8 cellular contexts compared by ENCODE assay signal in genomic region chr15:58987501-58988010, GRCh38. TPM values are rescaled to one million over a fixed set of nuclear protein-coding genes. Genes with fewer than 3 reads are reported as not detected.
DNase-seq lines count a peak whose midpoint lies in the region; ATAC-seq and TF ChIP-seq lines count a peak whose summit lies in the region.

TSS of gene RNF111 (plus strand) at chr15:58987663. CDS start at chr15:59030823, 43,160 bp downstream.

- intact Hi-C loops in activated CD4-positive, alpha-beta memory T cell treated with anti-CD3 and anti-CD28 coated beads for 36 hours (cut with micrococcal nuclease): loop anchor here (1.0 to 10.0 kb wide), 5 partner anchors 8 to 697 kb away; partner anchors contain the start of genes BNIP2, CCNB2 and SLTM
- intact Hi-C loops in right lobe of liver (cut with DNase I): no loop called here

- ATAC-seq in GM19395 (IDR thresholded peaks at IDR 0.05; ENCODE audit: unreplicated experiment): peak; percentile 73
- peak; percentile 70 for ATAC-seq in HG03571 (IDR thresholded peaks at IDR 0.05; ENCODE audit: unreplicated experiment)
- ATAC-seq in right lobe of liver: peak; percentile 91 to 96 (median 94)

- H3K9me3 Mint-ChIP-seq in activated CD4-positive, alpha-beta memory T cell treated with anti-CD3 and anti-CD28 coated beads for 36 hours: no peaks in the 10 kb centered on the region

- DNase-seq in NCI-H82 treated with DMSO at 0.1 percent for 48 hours (lab: John Stamatoyannopoulos, UW; ENCODE audit: unreplicated experiment) (peak; percentile 95), right lobe of liver (peak; percentile 86 to 91 (median 88))
- DNase-seq in activated CD4-positive, alpha-beta memory T cell treated with anti-CD3 and anti-CD28 coated beads for 36 hours: peak; percentile 94
- peak; percentile 79 to 90 for DNase-seq in stimulated activated CD4-positive, alpha-beta T cell treated with anti-CD3 and anti-CD28 coated beads, Interleukin-4, amount 100 ng/mL, for 4 hours

- H3K27ac Mint-ChIP-seq in activated CD4-positive, alpha-beta memory T cell treated with anti-CD3 and anti-CD28 coated beads for 36 hours: peak within 1 kb of the TSS; percentile 87

- CTCF ChIA-PET in activated CD4-positive, alpha-beta memory T cell treated with anti-CD3 and anti-CD28 coated beads for 36 hours (lab: Charles Lee): interaction anchor here (2.2 kb wide), 1 partner anchor 8 kb away, joined by 8 read pairs; no protein-coding TSS in a partner anchor

- peaks cover 38% of the 10 kb centered on the region for H3K4me1 Mint-ChIP-seq in activated CD4-positive, alpha-beta memory T cell treated with anti-CD3 and anti-CD28 coated beads for 36 hours (ENCODE audit: low read depth)

- H3K4me3 ChIP-seq in duodenal mucosa (ENCODE audit: low read depth in 1 of 2, low read length in 2 of 2): peak within 1 kb of the TSS; percentile 96 to 100
- H3K4me3 ChIP-seq in right lobe of liver: peak within 1 kb of the TSS; percentile 76 to 98 (median 92)

- no peak for TF ChIP-seq CTCF in C4-2B (conservative IDR thresholded peaks at IDR 0.05)
- no peak for TF ChIP-seq CTCF in right lobe of liver (IDR thresholded peaks at IDR 0.05)

- no peaks in the 10 kb centered on the region for H3K9me3 ChIP-seq in duodenal mucosa (ENCODE audit: control insufficient read depth in 1 of 2, low read length in 2 of 2)
- no peaks in the 10 kb centered on the region for H3K9me3 ChIP-seq in right lobe of liver

- TF ChIP-seq POLR2A in right lobe of liver (IDR thresholded peaks at IDR 0.05): peak; percentile 82

- H3K27me3 ChIP-seq in duodenal mucosa (ENCODE audit: control insufficient read depth in 1 of 2, insufficient read depth in 2 of 2, low read length in 2 of 2) (no peaks in the 10 kb centered on the region), right lobe of liver (no peaks in the 10 kb centered on the region)

- under 1% methylated on average over 34 of the region's 47 CpGs for WGBS in right lobe of liver (ENCODE audit: insufficient coverage, low coverage, low lambda C conversion rate, missing lambda C conversion rate)

- H3K9ac ChIP-seq in duodenal mucosa (ENCODE audit: low read depth in 1 of 2, low read length in 2 of 2): peak within 1 kb of the TSS; percentile 90 to 96

- peak within 1 kb of the TSS; percentile 96 for H3K4me3 Mint-ChIP-seq in activated CD4-positive, alpha-beta memory T cell treated with anti-CD3 and anti-CD28 coated beads for 36 hours

- H3K27ac ChIP-seq in C4-2B: peak within 1 kb of the TSS; percentile 86
- H3K27ac ChIP-seq in duodenal mucosa (ENCODE audit: low read depth, low read length): peak within 1 kb of the TSS; percentile 93
- H3K27ac ChIP-seq in right lobe of liver: peak within 1 kb of the TSS; percentile 90 to 97 (median 94)

- H3K4me1 ChIP-seq in duodenal mucosa (ENCODE audit: control insufficient read depth in 1 of 2, insufficient read depth in 2 of 2, low read length in 2 of 2): peaks cover 12 to 15% of the 10 kb centered on the region in 2 donors
- peaks cover 0 to 11% (median 0%) of the 10 kb centered on the region in 4 donors for H3K4me1 ChIP-seq in right lobe of liver

- H3K36me3 ChIP-seq in duodenal mucosa (ENCODE audit: control insufficient read depth in 1 of 2, insufficient read depth in 2 of 2, low read length in 2 of 2): peaks cover 0 to 4% of the 10 kb centered on the region in 2 donors
- H3K36me3 ChIP-seq in right lobe of liver: no peaks in the 10 kb centered on the region

- POLR2A ChIA-PET in activated CD4-positive, alpha-beta memory T cell treated with anti-CD3 and anti-CD28 coated beads for 36 hours (lab: Charles Lee): no interaction called here

- H3K36me3 Mint-ChIP-seq in activated CD4-positive, alpha-beta memory T cell treated with anti-CD3 and anti-CD28 coated beads for 36 hours: peaks cover 14% of the 10 kb centered on the region

- H3K27me3 Mint-ChIP-seq in activated CD4-positive, alpha-beta memory T cell treated with anti-CD3 and anti-CD28 coated beads for 36 hours: no peaks in the 10 kb centered on the region

RNA-seq across cellular contexts. Expression of gene RNF111, which starts in this region (rescaled TPM):
- total RNA-seq in activated CD4-positive, alpha-beta memory T cell treated with anti-CD3 and anti-CD28 coated beads for 36 hours: 10 to 100 TPM; 22.6 to 25.0 TPM
- 10 to 100 TPM in 4 of 6 experiments, 1 to 10 TPM in 2; 7.3 to 19.1 (median 13.4) TPM for total RNA-seq in right lobe of liver

Comparison
In these comparisons a context has a peak if more than half of its experiments do, and no peak if none do; other contexts are left out.
1. Peak in every context shown above with its lines: DNase-seq, ATAC-seq, H3K4me3 ChIP-seq and H3K27ac ChIP-seq.